1 cellular context compared by ENCODE assay signal in genomic region chr2:139259422-139260051, GRCh38.
TF ChIP-seq lines count a peak whose summit lies in the region.

No MANE protein-coding gene starts in this region.

TF ChIP-seq in HepG2, 621 proteins besides CTCF, POLR2A, EP300 and RAD21 (continued from another document and continues in another):
- TF ChIP-seq PRDM15 (CRISPR knock-in tag; IDR thresholded peaks at IDR 0.05) (no peak), HNF4A (CRISPR knock-in tag; IDR thresholded peaks at IDR 0.05) (peak; percentile 45; the same call in 1 of the 2 replicates), ZKSCAN5 (CRISPR knock-in tag; IDR thresholded peaks at IDR 0.05) (no peak), BORCS8-MEF2B (CRISPR knock-in tag; IDR thresholded peaks at IDR 0.05) (no peak), ZNF234 (CRISPR knock-in tag; conservative IDR thresholded peaks at IDR 0.05) (no peak), ZFP1 (CRISPR knock-in tag; IDR thresholded peaks at IDR 0.05) (no peak), KDM1A (CRISPR knock-in tag; IDR thresholded peaks at IDR 0.05) (no peak), HIVEP1 (CRISPR knock-in tag; IDR thresholded peaks at IDR 0.05) (no peak), RBFOX2 (IDR thresholded peaks at IDR 0.05; ENCODE audit: low read depth, low read length) (no peak), ZNF543 (CRISPR knock-in tag; IDR thresholded peaks at IDR 0.05) (no peak), ZNF451 (CRISPR knock-in tag; IDR thresholded peaks at IDR 0.05) (no peak), ZNF24 (IDR thresholded peaks at IDR 0.05) (no peak), FOXO1 (CRISPR knock-in tag; IDR thresholded peaks at IDR 0.05) (peak; percentile 65; the same call in 1 of the 2 replicates), DPF2 (CRISPR knock-in tag; IDR thresholded peaks at IDR 0.05; ENCODE audit: borderline replicate concordance, low read depth) (no peak), SIN3A (IDR thresholded peaks at IDR 0.05; ENCODE audit: borderline replicate concordance, low read depth, low read length) (no peak), CAMTA2 (CRISPR knock-in tag; IDR thresholded peaks at IDR 0.05; ENCODE audit: borderline replicate concordance) (no peak), ZC3H13 (CRISPR knock-in tag; IDR thresholded peaks at IDR 0.05) (no peak), TEAD3 (CRISPR knock-in tag; optimal IDR thresholded peaks at IDR 0.05; ENCODE audit: borderline replicate concordance) (peak; percentile 60), REPIN1 (CRISPR knock-in tag; IDR thresholded peaks at IDR 0.05; ENCODE audit: borderline replicate concordance, low read depth) (no peak), NR1H2 (CRISPR knock-in tag; IDR thresholded peaks at IDR 0.05; ENCODE audit: borderline replicate concordance, low read depth) (no peak), ZNF782 (CRISPR knock-in tag; IDR thresholded peaks at IDR 0.05; ENCODE audit: borderline replicate concordance) (no peak), ZNF609 (CRISPR knock-in tag; IDR thresholded peaks at IDR 0.05; ENCODE audit: borderline replicate concordance) (peak; percentile 65; the same call in 1 of the 2 replicates), TBL1XR1 (IDR thresholded peaks at IDR 0.05; ENCODE audit: borderline replicate concordance, low read length, partially characterized antibody) (peak; percentile 95), ATF1 (CRISPR knock-in tag; IDR thresholded peaks at IDR 0.05) (0 out of 2 replicates have a peak, but pooled peaks have one; percentile 34), ZNF83 (CRISPR knock-in tag; IDR thresholded peaks at IDR 0.05; ENCODE audit: borderline replicate concordance) (no peak), KDM2A (CRISPR knock-in tag; IDR thresholded peaks at IDR 0.05; ENCODE audit: borderline replicate concordance, low read depth) (no peak), ZNF333 (CRISPR knock-in tag; IDR thresholded peaks at IDR 0.05; ENCODE audit: borderline replicate concordance) (no peak), HDAC2 (CRISPR knock-in tag; IDR thresholded peaks at IDR 0.05) (peak; percentile 67), CEBPB (IDR thresholded peaks at IDR 0.05; ENCODE audit: borderline replicate concordance, low read depth, low read length) (no peak), RBAK (CRISPR knock-in tag; IDR thresholded peaks at IDR 0.05) (no peak), ZBTB8A (CRISPR knock-in tag; IDR thresholded peaks at IDR 0.05; ENCODE audit: borderline replicate concordance, low read depth) (no peak), HCFC1 (IDR thresholded peaks at IDR 0.05; ENCODE audit: low read depth, low read length) (no peak), CREB3 (CRISPR knock-in tag; IDR thresholded peaks at IDR 0.05) (no peak), ZNF17 (CRISPR knock-in tag; IDR thresholded peaks at IDR 0.05) (no peak), KLF16 (CRISPR knock-in tag; IDR thresholded peaks at IDR 0.05) (peak in 1 of 2 experiments; percentile 44; a peak in 1 of 4 replicates), CSRNP2 (CRISPR knock-in tag; conservative IDR thresholded peaks at IDR 0.05; ENCODE audit: low read depth) (no peak), NR2C2 (CRISPR knock-in tag; IDR thresholded peaks at IDR 0.05; ENCODE audit: borderline replicate concordance) (peak; percentile 27; the same call in 1 of the 2 replicates), ZNF383 (CRISPR knock-in tag; IDR thresholded peaks at IDR 0.05; ENCODE audit: borderline replicate concordance) (no peak), ZNF264 (CRISPR knock-in tag; IDR thresholded peaks at IDR 0.05) (no peak), CENPT (CRISPR knock-in tag; IDR thresholded peaks at IDR 0.05; ENCODE audit: low read depth) (no peak), ZNF33A (CRISPR knock-in tag; IDR thresholded peaks at IDR 0.05; ENCODE audit: borderline replicate concordance) (no peak), ZBTB42 (CRISPR knock-in tag; IDR thresholded peaks at IDR 0.05) (no peak), PHF5A (CRISPR knock-in tag; IDR thresholded peaks at IDR 0.05; ENCODE audit: low read depth, unreplicated experiment) (no peak), ZBTB49 (CRISPR knock-in tag; IDR thresholded peaks at IDR 0.05; ENCODE audit: borderline replicate concordance) (no peak), PHF20 (CRISPR knock-in tag; IDR thresholded peaks at IDR 0.05) (no peak), ZGPAT (CRISPR knock-in tag; IDR thresholded peaks at IDR 0.05) (peak; percentile 82), HMGA1 (CRISPR knock-in tag; conservative IDR thresholded peaks at IDR 0.05) (no peak), HOMEZ (CRISPR knock-in tag; IDR thresholded peaks at IDR 0.05; ENCODE audit: low read depth) (peak; percentile 39; the same call in 1 of the 2 replicates), EEA1 (CRISPR knock-in tag; IDR thresholded peaks at IDR 0.05; ENCODE audit: borderline replicate concordance) (no peak), ZNF839 (CRISPR knock-in tag; IDR thresholded peaks at IDR 0.05; ENCODE audit: borderline replicate concordance) (no peak), ZNF317 (CRISPR knock-in tag; IDR thresholded peaks at IDR 0.05) (no peak), NCOR1 (IDR thresholded peaks at IDR 0.05; ENCODE audit: borderline replicate concordance, low read length) (no peak; the same call in 1 of the 2 replicates), ZNF530 (CRISPR knock-in tag; IDR thresholded peaks at IDR 0.05; ENCODE audit: low read depth) (no peak), KLF15 (CRISPR knock-in tag; IDR thresholded peaks at IDR 0.05; ENCODE audit: borderline replicate concordance) (no peak), HOXA5 (CRISPR knock-in tag; IDR thresholded peaks at IDR 0.05) (no peak), SCMH1 (CRISPR knock-in tag; IDR thresholded peaks at IDR 0.05; ENCODE audit: borderline replicate concordance) (no peak), ZNF746 (CRISPR knock-in tag; IDR thresholded peaks at IDR 0.05) (no peak), ZNF337 (CRISPR knock-in tag; IDR thresholded peaks at IDR 0.05; ENCODE audit: borderline replicate concordance, low read depth) (no peak), ZNF343 (CRISPR knock-in tag; IDR thresholded peaks at IDR 0.05) (no peak), ZNF660 (CRISPR knock-in tag; IDR thresholded peaks at IDR 0.05; ENCODE audit: borderline replicate concordance, low read depth) (no peak)
